In the genomic region with DNA sequence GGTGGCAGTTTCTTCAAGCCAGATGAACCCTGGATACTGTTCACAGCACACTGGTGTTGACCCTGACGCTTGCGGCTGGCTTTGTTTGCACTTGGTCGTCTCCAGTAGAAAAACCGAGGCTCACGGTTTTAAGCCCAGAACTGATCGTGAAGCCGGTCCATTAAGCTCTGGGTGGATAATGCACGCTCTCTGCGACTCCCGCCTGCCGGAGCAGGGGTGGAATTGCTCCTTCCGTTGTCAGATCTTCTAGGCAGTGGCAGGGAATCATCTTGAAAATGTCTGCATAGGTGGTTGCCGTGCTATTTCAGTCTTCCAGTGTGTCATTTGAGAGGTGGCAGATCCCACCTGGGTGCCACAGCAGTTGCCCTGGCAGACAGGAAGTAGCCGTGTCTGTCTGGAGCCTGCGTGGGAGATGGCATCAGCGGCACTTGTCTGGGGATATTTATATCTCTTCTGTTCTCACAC, we compare ENCODE assay signal across 8 cellular contexts. TPM values are rescaled to one million over a fixed set of nuclear protein-coding genes. Genes with fewer than 3 reads are reported as not detected.
A peak's percentile ranks its signal among the peaks of the same experiment; 100 is the strongest.
DNase-seq lines count a peak whose midpoint lies in the region; ATAC-seq, FAIRE-seq and TF ChIP-seq lines count a peak whose summit lies in the region.

No MANE protein-coding gene starts in this region.

- CTCF ChIA-PET in activated CD4-positive, alpha-beta memory T cell treated with anti-CD3 and anti-CD28 coated beads, Interleukin-2, amount 10 ng/mL, durations not matched to agents 7 days and 5 days (lab: Charles Lee) = interaction anchor here (0.6 kb wide), 1 partner anchor 1910 kb away, joined by 4 read pairs; no protein-coding TSS in a partner anchor
- CTCF ChIA-PET in endothelial cell of umbilical vein (lab: Charles Lee) = interaction anchor here (1.0 kb wide), 1 partner anchor 15 kb away, joined by 5 read pairs; no protein-coding TSS in a partner anchor

- POLR2A ChIA-PET in activated CD4-positive, alpha-beta memory T cell treated with anti-CD3 and anti-CD28 coated beads, Interleukin-2, amount 10 ng/mL, durations not matched to agents 7 days and 5 days (lab: Charles Lee) = interaction anchor here (2.4 kb wide), 1 partner anchor 36 kb away, joined by 18 read pairs; the partner anchor contains the start of gene AP5Z1
- POLR2A ChIA-PET in endothelial cell of umbilical vein (lab: Charles Lee) = no interaction called here

- H3K4me3 Mint-ChIP-seq in activated CD4-positive, alpha-beta memory T cell treated with anti-CD3 and anti-CD28 coated beads, Interleukin-2, amount 10 ng/mL, durations not matched to agents 7 days and 5 days = peak overlapping the region; percentile 56
- peak overlapping the region; percentile 35 for H3K4me3 Mint-ChIP-seq in nephron progenitor cell

- no peak for ATAC-seq in GM21529 (IDR thresholded peaks at IDR 0.05; ENCODE audit: unreplicated experiment)

- H3K27me3 ChIP-seq in endothelial cell of umbilical vein (ENCODE audit: control insufficient read depth in 2 of 2, insufficient read depth in 2 of 2, low read length in 2 of 2) = no peaks in the 10 kb centered on the region

- H2AFZ ChIP-seq in endothelial cell of umbilical vein (ENCODE audit: low read depth, low read length) = no peak overlapping the region

- peak overlapping the region; percentile 67 for H3K27ac Mint-ChIP-seq in activated CD4-positive, alpha-beta memory T cell treated with anti-CD3 and anti-CD28 coated beads, Interleukin-2, amount 10 ng/mL, durations not matched to agents 7 days and 5 days
- H3K27ac Mint-ChIP-seq in nephron progenitor cell = peak overlapping the region; percentile 97

- FAIRE-seq in endothelial cell of umbilical vein (lab: Jason Lieb, UNC) = no peak
- FAIRE-seq in D721Med (lab: Jason Lieb, UNC) = no peak

- H3K36me3 Mint-ChIP-seq in activated CD4-positive, alpha-beta memory T cell treated with anti-CD3 and anti-CD28 coated beads, Interleukin-2, amount 10 ng/mL, durations not matched to agents 7 days and 5 days (ENCODE audit: low read depth) = peaks cover 25% of the 10 kb centered on the region
- H3K36me3 Mint-ChIP-seq in nephron progenitor cell (ENCODE audit: low read depth) = peaks cover 32% of the 10 kb centered on the region

- dilution Hi-C loops in endothelial cell of umbilical vein (cut with MboI; ENCODE audit: extremely low pct_ligation_motif_present, low sequenced_read_pairs) = no loop called here

- H3K36me3 ChIP-seq in endothelial cell of umbilical vein (ENCODE audit: control insufficient read depth in 2 of 2, extremely low read depth in 1 of 2, insufficient read depth in 2 of 2, low read length in 2 of 2) = peaks cover 7 to 11% of the 10 kb centered on the region in 2 experiments

- no TSS peak for BruUV-seq in endothelial cell of umbilical vein (replicated peaks; lab: Mats Ljungman, UMichigan)

- peaks cover 51% of the 10 kb centered on the region for H3K4me1 Mint-ChIP-seq in activated CD4-positive, alpha-beta memory T cell treated with anti-CD3 and anti-CD28 coated beads, Interleukin-2, amount 10 ng/mL, durations not matched to agents 7 days and 5 days
- peaks cover 89% of the 10 kb centered on the region for H3K4me1 Mint-ChIP-seq in nephron progenitor cell

- H3K4me3 ChIP-seq in endothelial cell of umbilical vein (replicated peaks in 1 of 3; ENCODE audit: insufficient read depth in 1 of 3, low read depth in 1 of 3, low read length in 3 of 3) = no peak overlapping the region

- H4K20me1 ChIP-seq in endothelial cell of umbilical vein (replicated peaks; ENCODE audit: control insufficient read depth, extremely low read depth, insufficient read depth, low read length) = no peaks in the 10 kb centered on the region

- DNase-seq in LHCN-M2 (ENCODE audit: low read depth) = peak; percentile 67
- DNase-seq in activated CD4-positive, alpha-beta memory T cell treated with anti-CD3 and anti-CD28 coated beads, Interleukin-2, amount 10 ng/mL, durations not matched to agents 7 days and 5 days = peak; percentile 32
- no peak for DNase-seq in endothelial cell of umbilical vein (ENCODE audit: low read depth, low spot score)
- no peak for DNase-seq in nephron progenitor cell
- no peak for DNase-seq in D721Med (ENCODE audit: insufficient read length, low spot score)
- DNase-seq in GM03348 (ENCODE audit: low spot score) = no peak
- no peak for DNase-seq in NCI-H128 (lab: John Stamatoyannopoulos, UW; ENCODE audit: unreplicated experiment)

- intact Hi-C loops in endothelial cell of umbilical vein (cut with micrococcal nuclease) = no loop called here

- H3K79me2 ChIP-seq in endothelial cell of umbilical vein (ENCODE audit: control insufficient read depth, insufficient read depth, low read length) = peaks cover 34% of the 10 kb centered on the region

- H3K27me3 Mint-ChIP-seq in activated CD4-positive, alpha-beta memory T cell treated with anti-CD3 and anti-CD28 coated beads, Interleukin-2, amount 10 ng/mL, durations not matched to agents 7 days and 5 days = no peaks in the 10 kb centered on the region
- peaks cover 4% of the 10 kb centered on the region for H3K27me3 Mint-ChIP-seq in nephron progenitor cell (ENCODE audit: low read depth, poor library complexity)

- H3K4me1 ChIP-seq in endothelial cell of umbilical vein (ENCODE audit: control insufficient read depth, extremely low read depth, insufficient read depth, low read length) = peaks cover 22% of the 10 kb centered on the region

- no peak for TF ChIP-seq CTCF in endothelial cell of umbilical vein (IDR thresholded peaks at IDR 0.05; ENCODE audit: extremely low read depth in 1 of 2, insufficient read depth in 1 of 2, low read depth in 1 of 2, low read length in 2 of 2)
- no peak for TF ChIP-seq CTCF in nephron progenitor cell (IDR thresholded peaks at IDR 0.05)
- no peak for TF ChIP-seq CTCF in D721Med (IDR thresholded peaks at IDR 0.05; ENCODE audit: insufficient read depth, missing control alignments)

- H3K4me2 ChIP-seq in endothelial cell of umbilical vein (ENCODE audit: insufficient read depth, low read length) = no peak overlapping the region

- no peaks in the 10 kb centered on the region for H3K9me1 ChIP-seq in endothelial cell of umbilical vein (replicated peaks; ENCODE audit: control insufficient read depth, extremely low read depth, insufficient read depth, low read length)

- no peak for TF ChIP-seq POLR2A in endothelial cell of umbilical vein (IDR thresholded peaks at IDR 0.05; ENCODE audit: low read depth, low read length)

- no peak overlapping the region for H3K9ac ChIP-seq in endothelial cell of umbilical vein (replicated peaks; ENCODE audit: extremely low read depth, insufficient read depth, low read length)

- no peaks in the 10 kb centered on the region for H3K9me3 ChIP-seq in endothelial cell of umbilical vein (replicated peaks; ENCODE audit: control insufficient read depth, insufficient read depth, low read length)

- no peaks in the 10 kb centered on the region for H3K9me3 Mint-ChIP-seq in activated CD4-positive, alpha-beta memory T cell treated with anti-CD3 and anti-CD28 coated beads, Interleukin-2, amount 10 ng/mL, durations not matched to agents 7 days and 5 days
- H3K9me3 Mint-ChIP-seq in nephron progenitor cell = no peaks in the 10 kb centered on the region

- peak overlapping the region; percentile 71 for H3K27ac ChIP-seq in endothelial cell of umbilical vein (ENCODE audit: insufficient read depth, low read depth, low read length)

TF ChIP-seq in endothelial cell of umbilical vein, 7 proteins besides CTCF, POLR2A, EP300 and RAD21:
- TF ChIP-seq EZH2 (IDR thresholded peaks at IDR 0.05; ENCODE audit: borderline replicate concordance, low read depth, low read length, severe bottlenecking) = no peak
- TF ChIP-seq, protein P1, sequence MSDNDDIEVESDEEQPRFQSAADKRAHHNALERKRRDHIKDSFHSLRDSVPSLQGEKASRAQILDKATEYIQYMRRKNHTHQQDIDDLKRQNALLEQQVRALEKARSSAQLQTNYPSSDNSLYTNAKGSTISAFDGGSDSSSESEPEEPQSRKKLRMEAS (IDR thresholded peaks at IDR 0.05; ENCODE audit: insufficient read depth, insufficient read length) = no peak
- TF ChIP-seq JUN (IDR thresholded peaks at IDR 0.05; ENCODE audit: borderline replicate concordance, insufficient read depth, insufficient read length, low read depth) = no peak
- no peak for TF ChIP-seq GATA2 (IDR thresholded peaks at IDR 0.05; ENCODE audit: insufficient read depth, insufficient read length, low read depth, low read length)
- no peak for TF ChIP-seq POLR2AphosphoS5 (IDR thresholded peaks at IDR 0.05; ENCODE audit: insufficient read depth, low read depth, low read length)
- TF ChIP-seq FOS (IDR thresholded peaks at IDR 0.05; ENCODE audit: borderline replicate concordance, insufficient read depth, low read length) = no peak

RNA-seq across cellular contexts. Expression of gene AP5Z1, which starts 35.9 kb away (rescaled TPM):
- 42.9 and 45.6 TPM in 2 replicates for total RNA-seq in LHCN-M2 (2014; rRNA removed)
- polyA plus RNA-seq in LHCN-M2 (2012) = 33.6 TPM
- 10 to 100 TPM; 57.5 to 60.6 TPM for total RNA-seq in activated CD4-positive, alpha-beta memory T cell treated with anti-CD3 and anti-CD28 coated beads, Interleukin-2, amount 10 ng/mL, durations not matched to agents 7 days and 5 days
- 58.9 and 64.3 TPM in 2 replicates for total RNA-seq in endothelial cell of umbilical vein
- 53.7 and 67.3 TPM in 2 replicates for polyA plus RNA-seq in endothelial cell of umbilical vein
- 15.8 and 26.1 TPM in 2 replicates for polyA plus RNA-seq in endothelial cell of umbilical vein (2011; cell fraction: cytosol; rRNA removed)
- polyA plus RNA-seq in endothelial cell of umbilical vein (2011; cell fraction: nucleus; rRNA removed) = 137 and 170 TPM in 2 replicates
- polyA plus RNA-seq in endothelial cell of umbilical vein (2012) = 21.4 and 21.9 TPM in 2 replicates
- 14.4 and 19.7 TPM in 2 replicates for polyA minus RNA-seq in endothelial cell of umbilical vein
- 23.1 TPM for polyA minus RNA-seq in endothelial cell of umbilical vein (2011; cell fraction: cytosol; rRNA and poly(A)+ RNA removed)
- 47.1 and 90.4 TPM in 2 replicates for polyA minus RNA-seq in endothelial cell of umbilical vein (2011; cell fraction: nucleus; rRNA and poly(A)+ RNA removed)

RNA-seq across cellular contexts. Expression of gene FOXK1, which starts 57.5 kb away (rescaled TPM):
- total RNA-seq in LHCN-M2 (2014; rRNA removed) (19.2 and 20.5 TPM in 2 replicates), endothelial cell of umbilical vein (47.0 and 52.1 TPM in 2 replicates)
- polyA plus RNA-seq in LHCN-M2 (2012) = 7.1 TPM
- total RNA-seq in activated CD4-positive, alpha-beta memory T cell treated with anti-CD3 and anti-CD28 coated beads, Interleukin-2, amount 10 ng/mL, durations not matched to agents 7 days and 5 days = 10 to 100 TPM; 32.7 to 33.2 TPM
- 8.0 and 9.2 TPM in 2 replicates for polyA plus RNA-seq in endothelial cell of umbilical vein
- polyA plus RNA-seq in endothelial cell of umbilical vein (2011; cell fraction: cytosol; rRNA removed) = 7.1 and 8.0 TPM in 2 replicates
- 26.1 and 27.8 TPM in 2 replicates for polyA plus RNA-seq in endothelial cell of umbilical vein (2011; cell fraction: nucleus; rRNA removed)
- 7.3 and 7.5 TPM in 2 replicates for polyA plus RNA-seq in endothelial cell of umbilical vein (2012)
- polyA minus RNA-seq in endothelial cell of umbilical vein = 21.5 and 25.5 TPM in 2 replicates
- 25.8 TPM for polyA minus RNA-seq in endothelial cell of umbilical vein (2011; cell fraction: cytosol; rRNA and poly(A)+ RNA removed)
- 22.0 and 36.5 TPM in 2 replicates for polyA minus RNA-seq in endothelial cell of umbilical vein (2011; cell fraction: nucleus; rRNA and poly(A)+ RNA removed)

Comparison
In these comparisons a context has a peak if more than half of its experiments do, and no peak if none do; other contexts are left out.
1. DNase-seq: peak in LHCN-M2 (single experiment) and activated CD4-positive, alpha-beta memory T cell treated with anti-CD3 and anti-CD28 coated beads, Interleukin-2, amount 10 ng/mL, durations not matched to agents 7 days and 5 days (single experiment); none in endothelial cell of umbilical vein (single experiment), nephron progenitor cell (single experiment), D721Med (single experiment), GM03348 (single experiment) and NCI-H128 (single experiment).